In the genomic region with DNA sequence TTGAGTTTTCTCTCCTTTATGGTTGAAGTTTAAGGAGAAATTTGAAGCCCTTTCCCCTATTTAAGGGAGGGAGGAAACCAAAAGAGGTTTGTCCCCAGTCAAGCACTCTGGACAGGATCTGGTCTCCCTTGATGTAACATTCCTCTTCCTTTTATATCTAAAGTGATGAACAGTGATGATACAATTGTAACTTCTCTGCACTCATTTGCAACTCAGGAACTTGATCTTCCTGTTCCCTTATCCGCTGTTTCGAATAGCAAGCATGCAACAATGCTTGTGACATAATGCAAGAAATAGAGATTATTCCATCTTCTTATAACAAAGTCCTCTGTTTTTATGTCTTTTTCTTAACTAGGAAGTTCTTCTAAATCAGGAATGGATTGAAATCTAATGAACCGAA, we compare ENCODE assay signal across 20 cellular contexts.
"Had no signal": no experiment of that assay in that cellular context is flagged by ENCODE, and none has a peak within 500 bp of the region (broad histone marks: within the 10 kb centered on the region; RNA-seq: fewer than 3 reads in every experiment).

No MANE protein-coding gene starts in this region.

- ATAC-seq: activated T-helper 17 cell treated with anti-CD3 and anti-CD28 coated beads, Interleukin-2, amount 50 U/mL, for 72 hours; natural killer cell treated with Interleukin-12 subunit alpha and Interleukin-12 subunit beta and Interleukin-15 and Interleukin-18, amount 100 ng/mL, for 72 hours; psoas muscle; stimulated activated naive CD8-positive, alpha-beta T cell treated with anti-CD3 and anti-CD28 coated beads, Interleukin-15, Interleukin-2, amounts not matched to agents 100 U/mL and 50 U/mL, for 24 hours; WTC11 had no signal

- FAIRE-seq: colon, keratinocyte had no signal

- H3K27me3 Mint-ChIP-seq: activated CD4-positive, alpha-beta T cell treated with anti-CD3 and anti-CD28 coated beads, Interleukin-2, amount 10 ng/mL, durations not matched to agents 24 days and 14 days; activated T-helper 17 cell treated with anti-CD3 and anti-CD28 coated beads, Interleukin-2, amount 50 U/mL, for 72 hours; natural killer cell treated with Interleukin-12 subunit alpha and Interleukin-12 subunit beta and Interleukin-15 and Interleukin-18, amount 100 ng/mL, for 72 hours had no signal

- H3K27ac Mint-ChIP-seq: activated CD4-positive, alpha-beta T cell treated with anti-CD3 and anti-CD28 coated beads, Interleukin-2, amount 10 ng/mL, durations not matched to agents 24 days and 14 days; activated naive CD4-positive, alpha-beta T cell treated with anti-CD3 and anti-CD28 coated beads for 36 hours; activated T-helper 17 cell treated with anti-CD3 and anti-CD28 coated beads, Interleukin-2, amount 50 U/mL, for 72 hours; T-helper 1 cell treated with Interleukin-12 subunit alpha and Interleukin-12 subunit beta and Interleukin-4 antibody, amounts not matched to agents 30 μg/mL and 1 μg/mL, for 36 hours; WTC11 had no signal

- H3K9me3 Mint-ChIP-seq: activated naive CD4-positive, alpha-beta T cell treated with anti-CD3 and anti-CD28 coated beads for 36 hours; activated T-helper 17 cell treated with anti-CD3 and anti-CD28 coated beads, Interleukin-2, amount 50 U/mL, for 72 hours; natural killer cell treated with Interleukin-12 subunit alpha and Interleukin-12 subunit beta and Interleukin-15 and Interleukin-18, amount 100 ng/mL, for 72 hours; T-helper 1 cell treated with Interleukin-12 subunit alpha and Interleukin-12 subunit beta and Interleukin-4 antibody, amounts not matched to agents 30 μg/mL and 1 μg/mL, for 36 hours; WTC11 had no signal

- H3K27ac ChIP-seq: cardiac muscle cell, psoas muscle, suprapubic skin had no signal

- H3K27me3 ChIP-seq: heart right ventricle, suprapubic skin, upper lobe of left lung had no signal

- H3K4me3 Mint-ChIP-seq: activated CD4-positive, alpha-beta T cell treated with anti-CD3 and anti-CD28 coated beads, Interleukin-2, amount 10 ng/mL, durations not matched to agents 24 days and 14 days; activated naive CD4-positive, alpha-beta T cell treated with anti-CD3 and anti-CD28 coated beads for 36 hours; activated T-helper 17 cell treated with anti-CD3 and anti-CD28 coated beads, Interleukin-2, amount 50 U/mL, for 72 hours; natural killer cell treated with Interleukin-12 subunit alpha and Interleukin-12 subunit beta and Interleukin-15 and Interleukin-18, amount 100 ng/mL, for 72 hours; T-helper 1 cell treated with Interleukin-12 subunit alpha and Interleukin-12 subunit beta and Interleukin-4 antibody, amounts not matched to agents 30 μg/mL and 1 μg/mL, for 36 hours; WTC11 had no signal

- DNase-seq: activated CD4-positive, alpha-beta T cell treated with anti-CD3 and anti-CD28 coated beads, Interleukin-2, amount 10 ng/mL, durations not matched to agents 24 days and 14 days; activated naive CD4-positive, alpha-beta T cell treated with anti-CD3 and anti-CD28 coated beads for 36 hours; activated T-cell treated with anti-CD3 and anti-CD28 coated beads for 4 hours; effector CD4-positive, alpha-beta T cell; foreskin melanocyte; heart right ventricle; occipital lobe; psoas muscle; stimulated activated CD4-positive, alpha-beta T cell treated with anti-CD3 and anti-CD28 coated beads, Interleukin-2, amount 100 ng/mL, for 48 hours; stimulated activated naive CD8-positive, alpha-beta T cell treated with anti-CD3 and anti-CD28 coated beads, Interleukin-15, Interleukin-2, amounts not matched to agents 100 U/mL and 50 U/mL, for 24 hours; upper lobe of left lung had no signal

- H3K4me1 ChIP-seq: psoas muscle, suprapubic skin had no signal

- H3K9me3 ChIP-seq: heart right ventricle, psoas muscle, suprapubic skin, upper lobe of left lung had no signal

- H3K36me3 ChIP-seq: cardiac muscle cell had no signal

- H3K4me3 ChIP-seq: cardiac muscle cell, heart right ventricle, lung, psoas muscle, suprapubic skin, upper lobe of left lung had no signal

- H3K36me3 Mint-ChIP-seq: WTC11 had no signal
